1 cellular context compared by ENCODE assay signal in genomic region chr1:42938596-42939184, GRCh38.
TF ChIP-seq lines count a peak whose summit lies in the region.

No MANE protein-coding gene starts in this region.

TF ChIP-seq in SK-N-SH, 30 proteins besides CTCF, POLR2A, EP300 and RAD21 (continued from another document):
- no peak for TF ChIP-seq RFX5 (IDR thresholded peaks at IDR 0.05; ENCODE audit: low read length)
- no peak for TF ChIP-seq REST (IDR thresholded peaks at IDR 0.05; ENCODE audit: low read depth, low read length)
- TF ChIP-seq CHD2 (IDR thresholded peaks at IDR 0.05; ENCODE audit: low read length, partially characterized antibody), result no peak
- no peak for TF ChIP-seq TCF12 (IDR thresholded peaks at IDR 0.05)
- no peak for TF ChIP-seq RXRA (IDR thresholded peaks at IDR 0.05; ENCODE audit: borderline replicate concordance, low read depth)
